1 cellular context compared by ENCODE assay signal in the genomic region with DNA sequence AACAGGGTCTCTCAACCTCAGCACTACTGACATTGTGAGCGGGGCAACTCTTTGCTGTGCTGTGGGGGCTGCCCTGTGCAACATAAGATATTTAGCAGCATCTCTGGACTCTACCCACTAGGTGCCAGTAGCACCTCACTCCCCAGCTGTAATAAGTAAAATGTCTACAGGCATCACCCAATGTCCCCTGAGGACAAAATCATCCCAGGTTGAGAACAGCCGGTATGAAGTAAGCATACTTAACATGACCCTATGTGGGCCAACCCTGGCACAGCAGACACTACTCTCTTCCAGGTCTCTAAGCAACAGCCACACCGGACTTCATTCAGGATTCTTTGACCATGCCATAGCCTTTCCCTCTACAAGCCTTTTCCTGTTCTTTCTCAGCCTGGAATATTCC.
TF ChIP-seq lines count a peak whose summit lies in the region.

No MANE protein-coding gene starts in this region.

TF ChIP-seq in HCT116, 20 proteins besides CTCF, POLR2A, EP300 and RAD21 (continued from another document):
- TF ChIP-seq, protein P1, sequence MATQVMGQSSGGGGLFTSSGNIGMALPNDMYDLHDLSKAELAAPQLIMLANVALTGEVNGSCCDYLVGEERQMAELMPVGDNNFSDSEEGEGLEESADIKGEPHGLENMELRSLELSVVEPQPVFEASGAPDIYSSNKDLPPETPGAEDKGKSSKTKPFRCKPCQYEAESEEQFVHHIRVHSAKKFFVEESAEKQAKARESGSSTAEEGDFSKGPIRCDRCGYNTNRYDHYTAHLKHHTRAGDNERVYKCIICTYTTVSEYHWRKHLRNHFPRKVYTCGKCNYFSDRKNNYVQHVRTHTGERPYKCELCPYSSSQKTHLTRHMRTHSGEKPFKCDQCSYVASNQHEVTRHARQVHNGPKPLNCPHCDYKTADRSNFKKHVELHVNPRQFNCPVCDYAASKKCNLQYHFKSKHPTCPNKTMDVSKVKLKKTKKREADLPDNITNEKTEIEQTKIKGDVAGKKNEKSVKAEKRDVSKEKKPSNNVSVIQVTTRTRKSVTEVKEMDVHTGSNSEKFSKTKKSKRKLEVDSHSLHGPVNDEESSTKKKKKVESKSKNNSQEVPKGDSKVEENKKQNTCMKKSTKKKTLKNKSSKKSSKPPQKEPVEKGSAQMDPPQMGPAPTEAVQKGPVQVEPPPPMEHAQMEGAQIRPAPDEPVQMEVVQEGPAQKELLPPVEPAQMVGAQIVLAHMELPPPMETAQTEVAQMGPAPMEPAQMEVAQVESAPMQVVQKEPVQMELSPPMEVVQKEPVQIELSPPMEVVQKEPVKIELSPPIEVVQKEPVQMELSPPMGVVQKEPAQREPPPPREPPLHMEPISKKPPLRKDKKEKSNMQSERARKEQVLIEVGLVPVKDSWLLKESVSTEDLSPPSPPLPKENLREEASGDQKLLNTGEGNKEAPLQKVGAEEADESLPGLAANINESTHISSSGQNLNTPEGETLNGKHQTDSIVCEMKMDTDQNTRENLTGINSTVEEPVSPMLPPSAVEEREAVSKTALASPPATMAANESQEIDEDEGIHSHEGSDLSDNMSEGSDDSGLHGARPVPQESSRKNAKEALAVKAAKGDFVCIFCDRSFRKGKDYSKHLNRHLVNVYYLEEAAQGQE (IDR thresholded peaks at IDR 0.05; ENCODE audit: low read depth) = no peak
- TF ChIP-seq EGR1 (IDR thresholded peaks at IDR 0.05; ENCODE audit: low read depth) (no peak), TCF7L2 (IDR thresholded peaks at IDR 0.05; ENCODE audit: borderline replicate concordance, extremely low read depth, insufficient read depth, insufficient read length) (no peak), YY1 (IDR thresholded peaks at IDR 0.05; ENCODE audit: extremely low read depth, insufficient replicate concordance, low read depth, low read length) (no peak), CEBPB (IDR thresholded peaks at IDR 0.05; ENCODE audit: low read depth) (no peak), SIN3A (IDR thresholded peaks at IDR 0.05; ENCODE audit: low read depth) (no peak), ZNF274 (IDR thresholded peaks at IDR 0.05; ENCODE audit: low read depth, low read length) (no peak), EZH2 (IDR thresholded peaks at IDR 0.05) (no peak), FOSL1 (IDR thresholded peaks at IDR 0.05; ENCODE audit: low read depth) (no peak), ZFX (IDR thresholded peaks at IDR 0.05) (no peak)
- TF ChIP-seq, protein P2, sequence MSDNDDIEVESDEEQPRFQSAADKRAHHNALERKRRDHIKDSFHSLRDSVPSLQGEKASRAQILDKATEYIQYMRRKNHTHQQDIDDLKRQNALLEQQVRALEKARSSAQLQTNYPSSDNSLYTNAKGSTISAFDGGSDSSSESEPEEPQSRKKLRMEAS (IDR thresholded peaks at IDR 0.05) = no peak
- TF ChIP-seq, protein P3, sequence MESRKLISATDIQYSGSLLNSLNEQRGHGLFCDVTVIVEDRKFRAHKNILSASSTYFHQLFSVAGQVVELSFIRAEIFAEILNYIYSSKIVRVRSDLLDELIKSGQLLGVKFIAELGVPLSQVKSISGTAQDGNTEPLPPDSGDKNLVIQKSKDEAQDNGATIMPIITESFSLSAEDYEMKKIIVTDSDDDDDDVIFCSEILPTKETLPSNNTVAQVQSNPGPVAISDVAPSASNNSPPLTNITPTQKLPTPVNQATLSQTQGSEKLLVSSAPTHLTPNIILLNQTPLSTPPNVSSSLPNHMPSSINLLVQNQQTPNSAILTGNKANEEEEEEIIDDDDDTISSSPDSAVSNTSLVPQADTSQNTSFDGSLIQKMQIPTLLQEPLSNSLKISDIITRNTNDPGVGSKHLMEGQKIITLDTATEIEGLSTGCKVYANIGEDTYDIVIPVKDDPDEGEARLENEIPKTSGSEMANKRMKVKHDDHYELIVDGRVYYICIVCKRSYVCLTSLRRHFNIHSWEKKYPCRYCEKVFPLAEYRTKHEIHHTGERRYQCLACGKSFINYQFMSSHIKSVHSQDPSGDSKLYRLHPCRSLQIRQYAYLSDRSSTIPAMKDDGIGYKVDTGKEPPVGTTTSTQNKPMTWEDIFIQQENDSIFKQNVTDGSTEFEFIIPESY (IDR thresholded peaks at IDR 0.05; ENCODE audit: extremely low read depth, insufficient replicate concordance, low read length) = no peak
